ENCODE assay signal across 8 cellular contexts in genomic region chr11:96388891-96389603, GRCh38. TPM values are rescaled to one million over a fixed set of nuclear protein-coding genes. Genes with fewer than 3 reads are reported as not detected.
A peak's percentile ranks its signal among the peaks of the same experiment; 100 is the strongest.
DNase-seq lines count a peak whose midpoint lies in the region; ATAC-seq, FAIRE-seq and TF ChIP-seq lines count a peak whose summit lies in the region.

No MANE protein-coding gene starts in this region.

- no peaks in the 10 kb centered on the region for H3K27me3 ChIP-seq in gastroesophageal sphincter

- peaks cover 0 to 6% of the 10 kb centered on the region in 2 donors for H3K36me3 ChIP-seq in gastroesophageal sphincter

- peak; percentile 58 for DNase-seq in HTR-8/SVneo (ENCODE audit: insufficient read length, low spot score)
- no peak for DNase-seq in omental fat pad (ENCODE audit: low spot score)
- DNase-seq in T-helper 9 cell = no peak
- DNase-seq in NCI-H748 (lab: John Stamatoyannopoulos, UW; ENCODE audit: unreplicated experiment) = no peak

- no peak for FAIRE-seq in HTR-8/SVneo (lab: Jason Lieb, UNC)

- H3K4me3 ChIP-seq in GM08714 (ENCODE audit: low read length) (peak overlapping the region; percentile 84), gastroesophageal sphincter (peak overlapping the region; percentile 74 to 83)

- H3K9me3 ChIP-seq in gastroesophageal sphincter = no peaks in the 10 kb centered on the region

- no peak for TF ChIP-seq POLR2A in gastroesophageal sphincter (IDR thresholded peaks at IDR 0.05)

- no peak for TF ChIP-seq EP300 in gastroesophageal sphincter (IDR thresholded peaks at IDR 0.05)

- peak overlapping the region; percentile 70 for H3K27ac ChIP-seq in VCaP
- H3K27ac ChIP-seq in gastroesophageal sphincter = peak overlapping the region; percentile 41 to 92 (median 90)

- peaks cover 5 to 43% (median 7%) of the 10 kb centered on the region in 3 donors for H3K4me1 ChIP-seq in gastroesophageal sphincter

- no peak for TF ChIP-seq CTCF in VCaP (conservative IDR thresholded peaks at IDR 0.05)
- no peak for TF ChIP-seq CTCF in gastroesophageal sphincter (IDR thresholded peaks at IDR 0.05)
- no peak for TF ChIP-seq CTCF in omental fat pad (IDR thresholded peaks at IDR 0.05)

- 0% methylated on average over 12 to 13 of the region's 21 CpGs for WGBS in gastroesophageal sphincter (ENCODE audit: low coverage in 1 of 2), 2 donors

- peak; percentile 36 for ATAC-seq in GM21529 (IDR thresholded peaks at IDR 0.05; ENCODE audit: unreplicated experiment)
- no peak for ATAC-seq in gastroesophageal sphincter
- ATAC-seq in omental fat pad (ENCODE audit: low FRiP score) = peak; percentile 70

RNA-seq across cellular contexts. Expression of gene CCDC82, which starts 0.7 kb away (rescaled TPM):
- total RNA-seq in gastroesophageal sphincter (10 to 100 TPM; 17.3 to 28.9 (median 24.7) TPM), omental fat pad (10 to 100 TPM; 16.0 to 34.4 (median 24.6) TPM)

RNA-seq across cellular contexts. Expression of gene JRKL, which starts 0.8 kb away (rescaled TPM):
- total RNA-seq in gastroesophageal sphincter = 1 to 10 TPM; 6.1 to 9.6 (median 7.6) TPM
- 1 to 10 TPM; 4.2 to 6.8 (median 6.2) TPM for total RNA-seq in omental fat pad

RNA-seq across cellular contexts. Expression of gene MAML2, which starts 46.1 kb away (rescaled TPM):
- total RNA-seq in gastroesophageal sphincter (10 to 100 TPM; 15.8 to 31.8 (median 23.7) TPM), omental fat pad (10 to 100 TPM; 34.2 to 49.8 (median 44.4) TPM)
